In genomic region chr3:71461749-71462483, GRCh38 we compare ENCODE assay signal across 12 cellular contexts.
A peak's percentile ranks its signal among the peaks of the same experiment; 100 is the strongest.
DNase-seq lines count a peak whose midpoint lies in the region; ATAC-seq, FAIRE-seq and TF ChIP-seq lines count a peak whose summit lies in the region.
"Had no signal": no experiment of that assay in that cellular context is flagged by ENCODE, and none has a peak within 500 bp of the region (broad histone marks: within the 10 kb centered on the region; RNA-seq: fewer than 3 reads in every experiment).

No MANE protein-coding gene starts in this region.

- no peaks in the 10 kb centered on the region for H3K27me3 Mint-ChIP-seq in activated naive CD8-positive, alpha-beta T cell treated with anti-CD3 and anti-CD28 coated beads, Interleukin-2, amount 50 U/mL, for 24 hours
- H3K27me3 Mint-ChIP-seq in mesothelial cell of epicardium (ENCODE audit: low read depth): no peaks in the 10 kb centered on the region

- peak; percentile 7 for DNase-seq in ACHN
- peak; percentile 57 for DNase-seq in ELR (ENCODE audit: low read depth)
- no peak for DNase-seq in activated naive CD8-positive, alpha-beta T cell treated with anti-CD3 and anti-CD28 coated beads, Interleukin-2, amount 50 U/mL, for 24 hours
- no peak for DNase-seq in mesothelial cell of epicardium (ENCODE audit: low spot score in 2 of 2, unreplicated experiment in 2 of 2)
- DNase-seq in NCI-H1930 (lab: John Stamatoyannopoulos, UW): no peak
- DNase-seq in cortex of kidney (lab: John Stamatoyannopoulos, UW): no peak
- no peak for DNase-seq in NCI-H526 treated with DMSO at 0.1 percent for 48 hours (lab: John Stamatoyannopoulos, UW)
- DNase-seq in RCC 7860 (ENCODE audit: low spot score): no peak
- DNase-seq: activated T-cell treated with anti-CD3 and anti-CD28 coated beads, Interleukin-2, amount 50 U/mL, for 4 hours; NCI-H510A treated with DMSO at 0.1 percent for 48 hours; Right ventricle myocardium superior; stimulated activated CD4-positive, alpha-beta T cell treated with anti-CD3 and anti-CD28 coated beads, Interleukin-15, amount 100 ng/mL, for 24 hours had no signal

- peak overlapping the region; percentile 53 for H3K4me3 Mint-ChIP-seq in activated naive CD8-positive, alpha-beta T cell treated with anti-CD3 and anti-CD28 coated beads, Interleukin-2, amount 50 U/mL, for 24 hours
- no peak overlapping the region for H3K4me3 Mint-ChIP-seq in mesothelial cell of epicardium

- in situ Hi-C loops in ACHN (cut with HindIII; ENCODE audit: low pct_ligation_motif_present, low pct_unique_long_range_greater_than_20kb, low sequenced_read_pairs): no loop called here

- ATAC-seq in activated naive CD8-positive, alpha-beta T cell treated with anti-CD3 and anti-CD28 coated beads, Interleukin-2, amount 50 U/mL, for 24 hours: no peak

- no peak for FAIRE-seq in RCC 7860 (lab: Jason Lieb, UNC)

- H3K9me3 Mint-ChIP-seq in activated naive CD8-positive, alpha-beta T cell treated with anti-CD3 and anti-CD28 coated beads, Interleukin-2, amount 50 U/mL, for 24 hours: no peaks in the 10 kb centered on the region
- no peaks in the 10 kb centered on the region for H3K9me3 Mint-ChIP-seq in mesothelial cell of epicardium
- H3K9me3 Mint-ChIP-seq: activated T-cell treated with anti-CD3 and anti-CD28 coated beads, Interleukin-2, amount 50 U/mL, for 4 hours had no signal

- H3K27ac Mint-ChIP-seq in activated naive CD8-positive, alpha-beta T cell treated with anti-CD3 and anti-CD28 coated beads, Interleukin-2, amount 50 U/mL, for 24 hours: peak overlapping the region; percentile 97
- peak overlapping the region; percentile 86 for H3K27ac Mint-ChIP-seq in mesothelial cell of epicardium

- H3K4me1 Mint-ChIP-seq in activated naive CD8-positive, alpha-beta T cell treated with anti-CD3 and anti-CD28 coated beads, Interleukin-2, amount 50 U/mL, for 24 hours: peaks cover 81% of the 10 kb centered on the region
- peaks cover 30% of the 10 kb centered on the region for H3K4me1 Mint-ChIP-seq in mesothelial cell of epicardium

- peaks cover 12% of the 10 kb centered on the region for H3K36me3 Mint-ChIP-seq in activated naive CD8-positive, alpha-beta T cell treated with anti-CD3 and anti-CD28 coated beads, Interleukin-2, amount 50 U/mL, for 24 hours (ENCODE audit: low read depth)
- H3K36me3 Mint-ChIP-seq in mesothelial cell of epicardium: peaks cover 2% of the 10 kb centered on the region

- TF ChIP-seq CTCF in mesothelial cell of epicardium (IDR thresholded peaks at IDR 0.05; ENCODE audit: unreplicated experiment): no peak

Comparison
In these comparisons a context has a peak if more than half of its experiments do, and no peak if none do; other contexts are left out.
1. DNase-seq: peak in ACHN (single experiment) and ELR (single experiment); none in activated naive CD8-positive, alpha-beta T cell treated with anti-CD3 and anti-CD28 coated beads, Interleukin-2, amount 50 U/mL, for 24 hours (single experiment), mesothelial cell of epicardium (0 of 2), NCI-H1930 (0 of 2), cortex of kidney (single experiment), NCI-H526 treated with DMSO at 0.1 percent for 48 hours (single experiment) and RCC 7860 (single experiment).